ENCODE assay signal across 3 cellular contexts in the genomic region with DNA sequence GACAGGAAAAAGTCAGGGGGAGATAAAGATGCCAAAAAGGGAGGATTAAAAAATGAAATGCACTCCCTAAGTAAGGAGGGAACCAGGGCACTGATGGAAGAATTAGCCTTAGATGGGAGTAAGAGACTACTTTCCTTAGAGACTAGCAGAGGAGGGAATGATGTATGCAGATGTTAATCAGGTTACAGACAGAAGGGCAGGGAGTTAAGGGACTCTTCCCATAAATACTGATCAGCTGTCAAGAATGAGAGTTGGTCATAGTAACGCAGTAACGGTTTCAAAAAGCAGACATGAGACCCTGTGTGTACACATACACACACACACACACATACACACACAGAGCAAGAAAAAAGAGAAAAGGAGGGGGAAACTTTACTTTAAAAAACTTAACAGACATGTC.
TF ChIP-seq lines count a peak whose summit lies in the region.

No MANE protein-coding gene starts in this region.

TF ChIP-seq in GM23338, 12 proteins besides CTCF, POLR2A, EP300 and RAD21 (continued from another document and continues in another):
- TF ChIP-seq, protein P1, sequence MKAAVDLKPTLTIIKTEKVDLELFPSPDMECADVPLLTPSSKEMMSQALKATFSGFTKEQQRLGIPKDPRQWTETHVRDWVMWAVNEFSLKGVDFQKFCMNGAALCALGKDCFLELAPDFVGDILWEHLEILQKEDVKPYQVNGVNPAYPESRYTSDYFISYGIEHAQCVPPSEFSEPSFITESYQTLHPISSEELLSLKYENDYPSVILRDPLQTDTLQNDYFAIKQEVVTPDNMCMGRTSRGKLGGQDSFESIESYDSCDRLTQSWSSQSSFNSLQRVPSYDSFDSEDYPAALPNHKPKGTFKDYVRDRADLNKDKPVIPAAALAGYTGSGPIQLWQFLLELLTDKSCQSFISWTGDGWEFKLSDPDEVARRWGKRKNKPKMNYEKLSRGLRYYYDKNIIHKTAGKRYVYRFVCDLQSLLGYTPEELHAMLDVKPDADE (IDR thresholded peaks at IDR 0.05), result no peak
- no peak for TF ChIP-seq ZNF331 (CRISPR knock-in tag; IDR thresholded peaks at IDR 0.05; ENCODE audit: low read depth)
- TF ChIP-seq, protein P2, sequence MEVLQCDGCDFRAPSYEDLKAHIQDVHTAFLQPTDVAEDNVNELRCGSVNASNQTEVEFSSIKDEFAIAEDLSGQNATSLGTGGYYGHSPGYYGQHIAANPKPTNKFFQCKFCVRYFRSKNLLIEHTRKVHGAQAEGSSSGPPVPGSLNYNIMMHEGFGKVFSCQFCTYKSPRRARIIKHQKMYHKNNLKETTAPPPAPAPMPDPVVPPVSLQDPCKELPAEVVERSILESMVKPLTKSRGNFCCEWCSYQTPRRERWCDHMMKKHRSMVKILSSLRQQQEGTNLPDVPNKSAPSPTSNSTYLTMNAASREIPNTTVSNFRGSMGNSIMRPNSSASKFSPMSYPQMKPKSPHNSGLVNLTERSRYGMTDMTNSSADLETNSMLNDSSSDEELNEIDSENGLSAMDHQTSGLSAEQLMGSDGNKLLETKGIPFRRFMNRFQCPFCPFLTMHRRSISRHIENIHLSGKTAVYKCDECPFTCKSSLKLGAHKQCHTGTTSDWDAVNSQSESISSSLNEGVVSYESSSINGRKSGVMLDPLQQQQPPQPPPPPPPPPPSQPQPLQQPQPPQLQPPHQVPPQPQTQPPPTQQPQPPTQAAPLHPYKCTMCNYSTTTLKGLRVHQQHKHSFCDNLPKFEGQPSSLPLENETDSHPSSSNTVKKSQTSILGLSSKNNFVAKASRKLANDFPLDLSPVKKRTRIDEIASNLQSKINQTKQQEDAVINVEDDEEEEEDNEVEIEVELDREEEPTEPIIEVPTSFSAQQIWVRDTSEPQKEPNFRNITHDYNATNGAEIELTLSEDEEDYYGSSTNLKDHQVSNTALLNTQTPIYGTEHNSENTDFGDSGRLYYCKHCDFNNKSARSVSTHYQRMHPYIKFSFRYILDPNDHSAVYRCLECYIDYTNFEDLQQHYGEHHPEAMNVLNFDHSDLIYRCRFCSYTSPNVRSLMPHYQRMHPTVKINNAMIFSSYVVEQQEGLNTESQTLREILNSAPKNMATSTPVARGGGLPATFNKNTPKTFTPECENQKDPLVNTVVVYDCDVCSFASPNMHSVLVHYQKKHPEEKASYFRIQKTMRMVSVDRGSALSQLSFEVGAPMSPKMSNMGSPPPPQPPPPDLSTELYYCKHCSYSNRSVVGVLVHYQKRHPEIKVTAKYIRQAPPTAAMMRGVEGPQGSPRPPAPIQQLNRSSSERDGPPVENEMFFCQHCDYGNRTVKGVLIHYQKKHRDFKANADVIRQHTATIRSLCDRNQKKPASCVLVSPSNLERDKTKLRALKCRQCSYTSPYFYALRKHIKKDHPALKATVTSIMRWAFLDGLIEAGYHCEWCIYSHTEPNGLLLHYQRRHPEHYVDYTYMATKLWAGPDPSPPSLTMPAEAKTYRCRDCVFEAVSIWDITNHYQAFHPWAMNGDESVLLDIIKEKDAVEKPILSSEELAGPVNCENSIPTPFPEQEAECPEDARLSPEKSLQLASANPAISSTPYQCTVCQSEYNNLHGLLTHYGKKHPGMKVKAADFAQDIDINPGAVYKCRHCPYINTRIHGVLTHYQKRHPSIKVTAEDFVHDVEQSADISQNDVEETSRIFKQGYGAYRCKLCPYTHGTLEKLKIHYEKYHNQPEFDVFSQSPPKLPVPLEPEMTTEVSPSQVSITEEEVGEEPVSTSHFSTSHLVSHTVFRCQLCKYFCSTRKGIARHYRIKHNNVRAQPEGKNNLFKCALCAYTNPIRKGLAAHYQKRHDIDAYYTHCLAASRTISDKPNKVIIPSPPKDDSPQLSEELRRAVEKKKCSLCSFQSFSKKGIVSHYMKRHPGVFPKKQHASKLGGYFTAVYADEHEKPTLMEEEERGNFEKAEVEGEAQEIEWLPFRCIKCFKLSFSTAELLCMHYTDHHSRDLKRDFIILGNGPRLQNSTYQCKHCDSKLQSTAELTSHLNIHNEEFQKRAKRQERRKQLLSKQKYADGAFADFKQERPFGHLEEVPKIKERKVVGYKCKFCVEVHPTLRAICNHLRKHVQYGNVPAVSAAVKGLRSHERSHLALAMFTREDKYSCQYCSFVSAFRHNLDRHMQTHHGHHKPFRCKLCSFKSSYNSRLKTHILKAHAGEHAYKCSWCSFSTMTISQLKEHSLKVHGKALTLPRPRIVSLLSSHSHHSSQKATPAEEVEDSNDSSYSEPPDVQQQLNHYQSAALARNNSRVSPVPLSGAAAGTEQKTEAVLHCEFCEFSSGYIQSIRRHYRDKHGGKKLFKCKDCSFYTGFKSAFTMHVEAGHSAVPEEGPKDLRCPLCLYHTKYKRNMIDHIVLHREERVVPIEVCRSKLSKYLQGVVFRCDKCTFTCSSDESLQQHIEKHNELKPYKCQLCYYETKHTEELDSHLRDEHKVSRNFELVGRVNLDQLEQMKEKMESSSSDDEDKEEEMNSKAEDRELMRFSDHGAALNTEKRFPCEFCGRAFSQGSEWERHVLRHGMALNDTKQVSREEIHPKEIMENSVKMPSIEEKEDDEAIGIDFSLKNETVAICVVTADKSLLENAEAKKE (CRISPR knock-in tag; IDR thresholded peaks at IDR 0.05), result no peak

TF ChIP-seq in IMR-90, 13 proteins besides CTCF, POLR2A, EP300 and RAD21 (continued from another document):
- TF ChIP-seq, protein P3, sequence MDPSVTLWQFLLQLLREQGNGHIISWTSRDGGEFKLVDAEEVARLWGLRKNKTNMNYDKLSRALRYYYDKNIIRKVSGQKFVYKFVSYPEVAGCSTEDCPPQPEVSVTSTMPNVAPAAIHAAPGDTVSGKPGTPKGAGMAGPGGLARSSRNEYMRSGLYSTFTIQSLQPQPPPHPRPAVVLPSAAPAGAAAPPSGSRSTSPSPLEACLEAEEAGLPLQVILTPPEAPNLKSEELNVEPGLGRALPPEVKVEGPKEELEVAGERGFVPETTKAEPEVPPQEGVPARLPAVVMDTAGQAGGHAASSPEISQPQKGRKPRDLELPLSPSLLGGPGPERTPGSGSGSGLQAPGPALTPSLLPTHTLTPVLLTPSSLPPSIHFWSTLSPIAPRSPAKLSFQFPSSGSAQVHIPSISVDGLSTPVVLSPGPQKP (IDR thresholded peaks at IDR 0.05; ENCODE audit: borderline replicate concordance, low read depth, low read length), result no peak
- TF ChIP-seq FOS (IDR thresholded peaks at IDR 0.05; ENCODE audit: low read depth, low read length), result no peak
- no peak for TF ChIP-seq MXI1 (IDR thresholded peaks at IDR 0.05; ENCODE audit: borderline replicate concordance, low read depth, low read length)
- TF ChIP-seq MAFK (IDR thresholded peaks at IDR 0.05; ENCODE audit: low read depth, low read length), result no peak
- no peak for TF ChIP-seq RFX5 (IDR thresholded peaks at IDR 0.05; ENCODE audit: low read depth, low read length)
- no peak for TF ChIP-seq SMC3 (IDR thresholded peaks at IDR 0.05; ENCODE audit: low read depth, low read length)
- no peak for TF ChIP-seq CHD1 (IDR thresholded peaks at IDR 0.05; ENCODE audit: low read depth, low read length)
- TF ChIP-seq MAZ (IDR thresholded peaks at IDR 0.05; ENCODE audit: borderline replicate concordance, low read depth, low read length), result no peak
- TF ChIP-seq RCOR1 (IDR thresholded peaks at IDR 0.05; ENCODE audit: insufficient replicate concordance, low read length), result no peak
- no peak for TF ChIP-seq NFE2L2 (IDR thresholded peaks at IDR 0.05; ENCODE audit: low read depth, low read length)
- no peak for TF ChIP-seq CEBPB (IDR thresholded peaks at IDR 0.05; ENCODE audit: low read depth, low read length)

TF ChIP-seq in WTC11, 78 proteins besides CTCF, POLR2A, EP300 and RAD21:
- TF ChIP-seq, protein P4, sequence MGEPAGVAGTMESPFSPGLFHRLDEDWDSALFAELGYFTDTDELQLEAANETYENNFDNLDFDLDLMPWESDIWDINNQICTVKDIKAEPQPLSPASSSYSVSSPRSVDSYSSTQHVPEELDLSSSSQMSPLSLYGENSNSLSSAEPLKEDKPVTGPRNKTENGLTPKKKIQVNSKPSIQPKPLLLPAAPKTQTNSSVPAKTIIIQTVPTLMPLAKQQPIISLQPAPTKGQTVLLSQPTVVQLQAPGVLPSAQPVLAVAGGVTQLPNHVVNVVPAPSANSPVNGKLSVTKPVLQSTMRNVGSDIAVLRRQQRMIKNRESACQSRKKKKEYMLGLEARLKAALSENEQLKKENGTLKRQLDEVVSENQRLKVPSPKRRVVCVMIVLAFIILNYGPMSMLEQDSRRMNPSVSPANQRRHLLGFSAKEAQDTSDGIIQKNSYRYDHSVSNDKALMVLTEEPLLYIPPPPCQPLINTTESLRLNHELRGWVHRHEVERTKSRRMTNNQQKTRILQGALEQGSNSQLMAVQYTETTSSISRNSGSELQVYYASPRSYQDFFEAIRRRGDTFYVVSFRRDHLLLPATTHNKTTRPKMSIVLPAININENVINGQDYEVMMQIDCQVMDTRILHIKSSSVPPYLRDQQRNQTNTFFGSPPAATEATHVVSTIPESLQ (CRISPR knock-in tag; IDR thresholded peaks at IDR 0.05), result no peak
- TF ChIP-seq MXD4 (CRISPR knock-in tag; IDR thresholded peaks at IDR 0.05; ENCODE audit: borderline replicate concordance), result no peak
- TF ChIP-seq CREM (CRISPR knock-in tag; IDR thresholded peaks at IDR 0.05), result no peak
- TF ChIP-seq, protein P5, sequence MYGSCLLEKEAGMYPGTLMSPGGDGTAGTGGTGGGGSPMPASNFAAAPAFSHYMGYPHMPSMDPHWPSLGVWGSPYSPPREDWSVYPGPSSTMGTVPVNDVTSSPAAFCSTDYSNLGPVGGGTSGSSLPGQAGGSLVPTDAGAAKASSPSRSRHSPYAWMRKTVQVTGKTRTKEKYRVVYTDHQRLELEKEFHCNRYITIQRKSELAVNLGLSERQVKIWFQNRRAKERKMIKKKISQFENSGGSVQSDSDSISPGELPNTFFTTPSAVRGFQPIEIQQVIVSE (CRISPR knock-in tag; IDR thresholded peaks at IDR 0.05; ENCODE audit: borderline replicate concordance), result no peak
- no peak for TF ChIP-seq ZNF263 (CRISPR knock-in tag; IDR thresholded peaks at IDR 0.05; ENCODE audit: low read depth)
- TF ChIP-seq, protein P6, sequence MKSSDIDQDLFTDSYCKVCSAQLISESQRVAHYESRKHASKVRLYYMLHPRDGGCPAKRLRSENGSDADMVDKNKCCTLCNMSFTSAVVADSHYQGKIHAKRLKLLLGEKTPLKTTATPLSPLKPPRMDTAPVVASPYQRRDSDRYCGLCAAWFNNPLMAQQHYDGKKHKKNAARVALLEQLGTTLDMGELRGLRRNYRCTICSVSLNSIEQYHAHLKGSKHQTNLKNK (CRISPR knock-in tag; IDR thresholded peaks at IDR 0.05), result no peak
- no peak for TF ChIP-seq TCF7 (CRISPR knock-in tag; IDR thresholded peaks at IDR 0.05; ENCODE audit: low read depth)
- TF ChIP-seq, protein P7, sequence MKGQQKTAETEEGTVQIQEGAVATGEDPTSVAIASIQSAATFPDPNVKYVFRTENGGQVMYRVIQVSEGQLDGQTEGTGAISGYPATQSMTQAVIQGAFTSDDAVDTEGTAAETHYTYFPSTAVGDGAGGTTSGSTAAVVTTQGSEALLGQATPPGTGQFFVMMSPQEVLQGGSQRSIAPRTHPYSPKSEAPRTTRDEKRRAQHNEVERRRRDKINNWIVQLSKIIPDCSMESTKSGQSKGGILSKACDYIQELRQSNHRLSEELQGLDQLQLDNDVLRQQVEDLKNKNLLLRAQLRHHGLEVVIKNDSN (CRISPR knock-in tag; IDR thresholded peaks at IDR 0.05), result no peak
- no peak for TF ChIP-seq ZNF416 (CRISPR knock-in tag; IDR thresholded peaks at IDR 0.05)
- TF ChIP-seq OVOL2 (CRISPR knock-in tag; IDR thresholded peaks at IDR 0.05; ENCODE audit: borderline replicate concordance), result no peak
- no peak for TF ChIP-seq ZNF671 (CRISPR knock-in tag; IDR thresholded peaks at IDR 0.05)
- no peak for TF ChIP-seq ZNF138 (CRISPR knock-in tag; conservative IDR thresholded peaks at IDR 0.05)
TF ChIP-seq in WTC11: peak in this region for 0.
